In the genomic region with DNA sequence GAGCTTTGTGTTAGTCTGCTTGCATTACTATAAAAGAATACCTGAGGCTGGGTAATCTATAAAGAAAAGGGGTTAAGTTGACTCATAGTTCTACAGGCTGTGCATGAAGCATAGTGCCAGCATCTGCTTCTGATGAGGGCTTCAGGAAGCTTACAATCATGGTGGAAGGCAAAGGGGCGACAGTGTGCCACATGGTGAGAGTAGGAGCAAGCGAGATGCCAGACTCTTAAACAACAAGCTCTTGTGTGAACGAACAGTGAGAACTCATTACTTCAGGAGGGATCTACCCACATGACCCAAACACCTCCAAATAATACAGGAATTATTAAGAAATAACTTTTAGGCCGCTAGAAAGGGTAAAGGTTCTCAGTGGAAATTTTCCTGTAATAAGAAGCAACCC, we compare ENCODE assay signal across 30 cellular contexts. TPM values are rescaled to one million over a fixed set of nuclear protein-coding genes. Genes with fewer than 3 reads are reported as not detected.
DNase-seq lines count a peak whose midpoint lies in the region; TF ChIP-seq lines count a peak whose summit lies in the region.
"Had no signal": no experiment of that assay in that cellular context is flagged by ENCODE, and none has a peak within 500 bp of the region (broad histone marks: within the 10 kb centered on the region; RNA-seq: fewer than 3 reads in every experiment).

No MANE protein-coding gene starts in this region.

- H3K4me1 ChIP-seq in HUES6 (ENCODE audit: control insufficient read depth, insufficient read depth, low read length) (peaks cover 27% of the 10 kb centered on the region), iPS-20b (ENCODE audit: insufficient read depth, low read length) (peaks cover 16% of the 10 kb centered on the region), smooth muscle cell (ENCODE audit: low read depth) (peaks cover 8% of the 10 kb centered on the region), stomach (peaks cover 6 to 20% (median 14%) of the 10 kb centered on the region in 4 donors), suprapubic skin (peaks cover 9% of the 10 kb centered on the region)
- H3K4me1 ChIP-seq: Peyer's patch had no signal

- no peaks in the 10 kb centered on the region for H3K79me2 ChIP-seq in smooth muscle cell (ENCODE audit: low read depth)

- H3K4me2 ChIP-seq in smooth muscle cell, result peak overlapping the region; percentile 84

- TF ChIP-seq EP300 in stomach (IDR thresholded peaks at IDR 0.05) (no peak), suprapubic skin (IDR thresholded peaks at IDR 0.05) (no peak)

- peak overlapping the region; percentile 19; the same call in 1 of the 2 replicates for H3K27ac ChIP-seq in HUES6 (ENCODE audit: low read depth, low read length)
- H3K27ac ChIP-seq in iPS-20b (ENCODE audit: low read length), result no peak overlapping the region
- H3K27ac ChIP-seq in smooth muscle cell (ENCODE audit: low read depth), result no peak overlapping the region
- no peak overlapping the region for H3K27ac ChIP-seq in stomach
- no peak overlapping the region for H3K27ac ChIP-seq in suprapubic skin
- H3K27ac ChIP-seq: body of pancreas, C4-2B, heart left ventricle, left ventricle myocardium inferior, Peyer's patch, skin epidermis, upper lobe of left lung had no signal

- peaks cover 6% of the 10 kb centered on the region for H3K27me3 Mint-ChIP-seq in brain

- peak overlapping the region; percentile 16 to 81 (median 78) for H3K4me3 Mint-ChIP-seq in brain
- H3K4me3 Mint-ChIP-seq: activated B cell treated with CpG ODN at 0.5 μM for 24 hours; activated CD8-positive, alpha-beta memory T cell treated with anti-CD3 and anti-CD28 coated beads, Interleukin-2, amount 10 ng/mL, durations not matched to agents 7 days and 5 days had no signal

- H3F3A ChIP-seq in smooth muscle cell (ENCODE audit: low read depth), result no peaks in the 10 kb centered on the region

- no peaks in the 10 kb centered on the region for H3K27me3 ChIP-seq in HUES6 (ENCODE audit: control insufficient read depth, insufficient read depth, low read length)
- no peaks in the 10 kb centered on the region for H3K27me3 ChIP-seq in iPS-20b (ENCODE audit: insufficient read depth, low read length)
- H3K27me3 ChIP-seq in smooth muscle cell (ENCODE audit: low read depth), result no peaks in the 10 kb centered on the region
- peaks cover 0 to 13% (median 0%) of the 10 kb centered on the region in 3 donors for H3K27me3 ChIP-seq in stomach
- H3K27me3 ChIP-seq in suprapubic skin, result peaks cover 3% of the 10 kb centered on the region
- H3K27me3 ChIP-seq: body of pancreas, Peyer's patch, upper lobe of left lung had no signal

- H3K36me3 ChIP-seq in HUES6 (ENCODE audit: control insufficient read depth, insufficient read depth, low read length) (no peaks in the 10 kb centered on the region), iPS-20b (ENCODE audit: insufficient read depth, low read depth, low read length) (no peaks in the 10 kb centered on the region), smooth muscle cell (ENCODE audit: low read depth) (no peaks in the 10 kb centered on the region), stomach (no peaks in the 10 kb centered on the region), suprapubic skin (no peaks in the 10 kb centered on the region)
- H3K36me3 ChIP-seq: heart left ventricle, left ventricle myocardium inferior, Peyer's patch, upper lobe of left lung had no signal

- peaks cover 14% of the 10 kb centered on the region for H3K4me1 Mint-ChIP-seq in brain

- no peak for TF ChIP-seq CTCF in brain (conservative IDR thresholded peaks at IDR 0.05)
- no peak for TF ChIP-seq CTCF in smooth muscle cell (IDR thresholded peaks at IDR 0.05; ENCODE audit: borderline replicate concordance, insufficient read depth, poor library complexity, severe bottlenecking)
- no peak for TF ChIP-seq CTCF in stomach (IDR thresholded peaks at IDR 0.05)
- TF ChIP-seq CTCF in suprapubic skin (IDR thresholded peaks at IDR 0.05), result no peak

- H3K9me3 ChIP-seq in HUES6 (ENCODE audit: control insufficient read depth, insufficient read depth, low read depth, low read length) (no peaks in the 10 kb centered on the region), iPS-20b (ENCODE audit: insufficient read depth, low read depth, low read length) (no peaks in the 10 kb centered on the region), smooth muscle cell (replicated peaks; ENCODE audit: low read depth) (no peaks in the 10 kb centered on the region), stomach (no peaks in the 10 kb centered on the region), suprapubic skin (no peaks in the 10 kb centered on the region)
- H3K9me3 ChIP-seq: body of pancreas, left ventricle myocardium inferior, Peyer's patch, upper lobe of left lung had no signal

- H3K4me3 ChIP-seq in HUES6 (ENCODE audit: low read depth, low read length) (peak overlapping the region; percentile 61), iPS-20b (ENCODE audit: low read length) (peak overlapping the region; percentile 77), smooth muscle cell (peak overlapping the region; percentile 42), stomach (peak overlapping the region in 1 of 4 donors; percentile 24), suprapubic skin (no peak overlapping the region)
- H3K4me3 ChIP-seq: body of pancreas, left ventricle myocardium inferior, Peyer's patch, skin epidermis had no signal

- intact Hi-C loops in stomach (cut with DNase I; ENCODE audit: low total_unique reads), result loop anchor here (5.0 kb wide), 1 partner anchor 415 kb away; no protein-coding TSS in a partner anchor

- no peak overlapping the region for H2AFZ ChIP-seq in smooth muscle cell (ENCODE audit: low read depth)

- DNase-seq in smooth muscle cell (lab: John Stamatoyannopoulos, UW; ENCODE audit: unreplicated experiment), result no peak
- DNase-seq in NCI-H345 (lab: John Stamatoyannopoulos, UW), result no peak
- no peak for DNase-seq in stomach
- DNase-seq in suprapubic skin (ENCODE audit: low spot score in 2 of 2), result no peak
- DNase-seq: activated B cell treated with CpG ODN at 0.5 μM for 24 hours; activated CD8-positive, alpha-beta memory T cell treated with anti-CD3 and anti-CD28 coated beads, Interleukin-2, amount 10 ng/mL, durations not matched to agents 7 days and 5 days; activated naive CD4-positive, alpha-beta T cell treated with Interleukin-2 at 50 U/mL for 16 hours; body of pancreas; effector memory CD4-positive, alpha-beta T cell; heart left ventricle; left ventricle myocardium inferior; naive thymus-derived CD4-positive, alpha-beta T cell; NCI-H187 treated with DMSO at 0.1 percent for 48 hours; Peyer's patch; SHP77 treated with DMSO at 0.1 percent for 48 hours; stimulated activated CD4-positive, alpha-beta T cell treated with anti-CD3 and anti-CD28 coated beads, Interleukin-1b, Interleukin-23, amount 100 ng/mL, for 48 hours; upper lobe of left lung had no signal

- no peak overlapping the region for H3K27ac Mint-ChIP-seq in brain
- H3K27ac Mint-ChIP-seq: activated B cell treated with CpG ODN at 0.5 μM for 24 hours; activated CD8-positive, alpha-beta memory T cell treated with anti-CD3 and anti-CD28 coated beads, Interleukin-2, amount 10 ng/mL, durations not matched to agents 7 days and 5 days had no signal

- peak overlapping the region; percentile 37 for H3K9ac ChIP-seq in HUES6 (ENCODE audit: low read length)
- no peak overlapping the region for H3K9ac ChIP-seq in iPS-20b (ENCODE audit: low read depth, low read length)
- no peak overlapping the region for H3K9ac ChIP-seq in smooth muscle cell (ENCODE audit: low read depth)

- TF ChIP-seq POLR2A in stomach (IDR thresholded peaks at IDR 0.05), result no peak
- no peak for TF ChIP-seq POLR2A in suprapubic skin (IDR thresholded peaks at IDR 0.05)

- no peaks in the 10 kb centered on the region for H4K20me1 ChIP-seq in smooth muscle cell (ENCODE audit: low read depth)

- 54% methylated on average over 4 of the region's 4 CpGs for WGBS in smooth muscle cell (ENCODE audit: low lambda C conversion rate)
- 38 to 68% (median 48%) methylated on average over 4 of the region's 4 CpGs for WGBS in stomach, 5 donors
- WGBS in suprapubic skin, result 77% methylated on average over 4 of the region's 4 CpGs

- H3K36me3 Mint-ChIP-seq in brain, result no peaks in the 10 kb centered on the region
- H3K36me3 Mint-ChIP-seq: activated CD8-positive, alpha-beta memory T cell treated with anti-CD3 and anti-CD28 coated beads, Interleukin-2, amount 10 ng/mL, durations not matched to agents 7 days and 5 days; IgD-negative memory B cell had no signal

- peaks cover 3 to 8% (median 5%) of the 10 kb centered on the region in 5 experiments for H3K9me3 Mint-ChIP-seq in brain
- H3K9me3 Mint-ChIP-seq: activated B cell treated with CpG ODN at 0.5 μM for 24 hours had no signal

RNA-seq across cellular contexts. Expression of gene APOBEC1, which starts 28.1 kb away (rescaled TPM):
- not detected for polyA plus RNA-seq in brain (ENCODE audit: insufficient read depth, low read depth, low replicate concordance)
- not detected in 2 replicates for total RNA-seq in smooth muscle cell
- not detected in 2 replicates for polyA plus RNA-seq in smooth muscle cell
- total RNA-seq in stomach, result 1 to 10 TPM in 1 of 5 donors, not detected in 4; 4.2 TPM
- polyA plus RNA-seq in stomach, result 1 to 10 TPM in 1 of 3 donors, under 1 TPM in 1, not detected in 1; 0.63 to 2.0 TPM
- not detected for total RNA-seq in suprapubic skin
- total RNA-seq: activated B cell treated with CpG ODN at 0.5 μM for 24 hours; activated CD8-positive, alpha-beta memory T cell treated with anti-CD3 and anti-CD28 coated beads, Interleukin-2, amount 10 ng/mL, durations not matched to agents 7 days and 5 days; fibroblast of villous mesenchyme; heart left ventricle; left ventricle myocardium inferior; M059J; mesenteric fat pad; naive thymus-derived CD4-positive, alpha-beta T cell; osteocyte; renal cortical epithelial cell; upper lobe of left lung had no signal
- polyA plus RNA-seq: adipose tissue; esophagus; heart left ventricle; IgD-negative memory B cell; naive thymus-derived CD4-positive, alpha-beta T cell had no signal

RNA-seq across cellular contexts. Expression of gene GDF3, which starts 57.9 kb away (rescaled TPM):
- polyA plus RNA-seq in brain (ENCODE audit: insufficient read depth, low read depth, low replicate concordance) (not detected), smooth muscle cell (not detected in 2 replicates), stomach (not detected)
- total RNA-seq in smooth muscle cell (not detected in 2 replicates), stomach (not detected), suprapubic skin (not detected)
- total RNA-seq: activated B cell treated with CpG ODN at 0.5 μM for 24 hours; activated CD8-positive, alpha-beta memory T cell treated with anti-CD3 and anti-CD28 coated beads, Interleukin-2, amount 10 ng/mL, durations not matched to agents 7 days and 5 days; body of pancreas; fibroblast of villous mesenchyme; heart left ventricle; M059J; naive thymus-derived CD4-positive, alpha-beta T cell; osteocyte; Peyer's patch; renal cortical epithelial cell had no signal
- polyA plus RNA-seq: IgD-negative memory B cell; naive thymus-derived CD4-positive, alpha-beta T cell had no signal
